In genomic region chr1:228664399-228664914, GRCh38 we compare ENCODE assay signal across 8 cellular contexts.
A peak's percentile ranks its signal among the peaks of the same experiment; 100 is the strongest.
DNase-seq lines count a peak whose midpoint lies in the region; ATAC-seq lines count a peak whose summit lies in the region.

No MANE protein-coding gene starts in this region.

- POLR2A ChIA-PET in CD4-positive, alpha-beta memory T cell (lab: Charles Lee; ENCODE audit: partially characterized antibody): no interaction called here

- no peaks in the 10 kb centered on the region for H3K4me1 Mint-ChIP-seq in CD4-positive, alpha-beta memory T cell

- no peaks in the 10 kb centered on the region for H3K36me3 Mint-ChIP-seq in CD4-positive, alpha-beta memory T cell

- no peaks in the 10 kb centered on the region for H3K4me1 ChIP-seq in CD4-positive, alpha-beta memory T cell (ENCODE audit: insufficient read depth, low read length)

- H3K27ac ChIP-seq in CD4-positive, alpha-beta memory T cell (ENCODE audit: low read depth, low read length): no peak overlapping the region

- no peak for ATAC-seq in GM19397 (IDR thresholded peaks at IDR 0.05; ENCODE audit: unreplicated experiment)

- intact Hi-C loops in CD4-positive, alpha-beta memory T cell (cut with micrococcal nuclease): loop anchor here (1.0 to 2.0 kb wide), 5 partner anchors 492 to 850 kb away; no protein-coding TSS in a partner anchor

- H3K27me3 Mint-ChIP-seq in CD4-positive, alpha-beta memory T cell: peaks cover 5 to 7% of the 10 kb centered on the region in 2 donors

- H3K4me3 ChIP-seq in CD4-positive, alpha-beta memory T cell (ENCODE audit: low read length in 2 of 2): no peak overlapping the region

- H3K27me3 ChIP-seq in CD4-positive, alpha-beta memory T cell (ENCODE audit: insufficient read depth, low read length): no peaks in the 10 kb centered on the region

- H3K27ac Mint-ChIP-seq in CD4-positive, alpha-beta memory T cell: no peak overlapping the region

- no peaks in the 10 kb centered on the region for H3K36me3 ChIP-seq in CD4-positive, alpha-beta memory T cell (ENCODE audit: insufficient read depth, low read length)

- CTCF ChIA-PET in CD4-positive, alpha-beta memory T cell (lab: Charles Lee; ENCODE audit: partially characterized antibody): interaction anchor here (0.8 to 10.1 kb wide), 27 partner anchors 8 to 1647 kb away, joined by 3 to 148 read pairs (median 4); partner anchors contain the start of gene NUP133

- no peak overlapping the region for H3K4me3 Mint-ChIP-seq in CD4-positive, alpha-beta memory T cell

- DNase-seq in CD4-positive, alpha-beta memory T cell: peak; percentile 66 to 74 (median 73)
- DNase-seq in HT1080 (ENCODE audit: low read depth) (peak; percentile 44), NOMO-1 (lab: John Stamatoyannopoulos, UW; ENCODE audit: unreplicated experiment in 2 of 2) (peak; percentile 71 to 77), epidermal melanocyte (ENCODE audit: insufficient read length, low spot score) (peak; percentile 52), mucosa of gallbladder (ENCODE audit: low spot score) (peak; percentile 85)
- DNase-seq in activated CD8-positive, alpha-beta memory T cell treated with anti-CD3 and anti-CD28 coated beads for 4 hours (ENCODE audit: low read depth in 2 of 2): peak; percentile 49 to 53
- peak; percentile 67 for DNase-seq in stimulated activated CD8-positive, alpha-beta memory T cell treated with anti-CD3 and anti-CD28 coated beads, Interleukin-7, amount 100 ng/mL, for 24 hours (ENCODE audit: low read depth)

- no peaks in the 10 kb centered on the region for H3K9me3 ChIP-seq in CD4-positive, alpha-beta memory T cell (ENCODE audit: control insufficient read depth in 1 of 2, low read length in 2 of 2)

- peaks cover 0 to 2% (median 0%) of the 10 kb centered on the region in 8 donors for H3K9me3 Mint-ChIP-seq in CD4-positive, alpha-beta memory T cell
